Comparison of ENCODE assay signal across 25 cellular contexts in the genomic region with DNA sequence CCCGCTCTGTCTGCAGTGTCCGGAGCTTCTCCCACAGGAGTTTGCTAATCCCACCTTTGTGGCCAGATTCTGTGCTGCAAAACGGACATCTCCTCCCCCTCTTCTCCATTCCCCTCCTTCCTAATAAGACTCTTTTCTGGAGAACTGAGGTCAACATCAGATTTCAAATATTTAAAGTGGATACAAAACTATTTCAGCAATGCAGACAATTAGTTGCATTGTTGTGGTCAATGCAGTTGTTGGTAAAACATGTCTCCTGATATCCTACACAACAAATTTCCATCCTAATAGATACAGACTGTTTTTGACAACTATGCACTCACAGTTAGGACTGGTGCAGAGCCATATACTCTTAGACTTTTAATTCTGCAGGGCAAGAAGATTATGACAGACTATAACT.
"Had no signal": no experiment of that assay in that cellular context is flagged by ENCODE, and none has a peak within 500 bp of the region (broad histone marks: within the 10 kb centered on the region; RNA-seq: fewer than 3 reads in every experiment).

No MANE protein-coding gene starts in this region.

- H3K27me3 ChIP-seq: ascending aorta, brain microvascular endothelial cell had no signal

- H3K36me3 ChIP-seq: ascending aorta, brain microvascular endothelial cell had no signal

- H3K9me3 Mint-ChIP-seq: activated B cell treated with CpG ODN at 0.5 μM for 24 hours; activated CD4-positive, alpha-beta T cell treated with anti-CD3 and anti-CD28 coated beads, Interleukin-2, amount 10 ng/mL, durations not matched to agents 24 days and 14 days; activated T-helper 1 cell treated with anti-CD3 and anti-CD28 coated beads, Interleukin-12 subunit alpha, Interleukin-12 subunit beta, Interleukin-2, Interleukin-4 antibody, amounts not matched to agents 30 ng/mL and 10 ng/mL and 1 ng/mL, durations not matched to agents 14 hours and 24 hours and 36 hours; T-cell had no signal

- H3K27ac Mint-ChIP-seq: activated B cell treated with CpG ODN at 0.5 μM for 24 hours; activated CD4-positive, alpha-beta T cell treated with anti-CD3 and anti-CD28 coated beads, Interleukin-2, amount 10 ng/mL, durations not matched to agents 24 days and 14 days; activated CD8-positive, alpha-beta memory T cell treated with anti-CD3 and anti-CD28 coated beads, Interleukin-2, amount 10 ng/mL, durations not matched to agents 7 days and 5 days; activated naive CD4-positive, alpha-beta T cell treated with anti-CD3 and anti-CD28 coated beads, Interleukin-2, amount 50 U/mL, for 24 hours; activated T-cell treated with anti-CD3 and anti-CD28 coated beads, Interleukin-2, amount 50 U/mL, for 24 hours; activated T-helper 1 cell treated with anti-CD3 and anti-CD28 coated beads, Interleukin-12 subunit alpha, Interleukin-12 subunit beta, Interleukin-2, Interleukin-4 antibody, amounts not matched to agents 30 ng/mL and 10 ng/mL and 1 ng/mL, durations not matched to agents 14 hours and 24 hours and 36 hours had no signal

- H3K4me3 ChIP-seq: ascending aorta had no signal

- H3K9me3 ChIP-seq: ascending aorta had no signal

- H3K27me3 Mint-ChIP-seq: activated B cell treated with CpG ODN at 0.5 μM for 24 hours; activated CD4-positive, alpha-beta T cell treated with anti-CD3 and anti-CD28 coated beads, Interleukin-2, amount 10 ng/mL, durations not matched to agents 24 days and 14 days; activated CD8-positive, alpha-beta memory T cell treated with anti-CD3 and anti-CD28 coated beads, Interleukin-2, amount 10 ng/mL, durations not matched to agents 7 days and 5 days; activated naive CD4-positive, alpha-beta T cell treated with anti-CD3 and anti-CD28 coated beads, Interleukin-2, amount 50 U/mL, for 24 hours; activated T-cell treated with anti-CD3 and anti-CD28 coated beads, Interleukin-2, amount 50 U/mL, for 24 hours; T-cell had no signal

- H3K27ac ChIP-seq: ascending aorta, brain microvascular endothelial cell had no signal

- DNase-seq: activated B cell treated with CpG ODN at 0.5 μM for 24 hours; activated CD4-positive, alpha-beta T cell treated with anti-CD3 and anti-CD28 coated beads for 1 hour; activated CD4-positive, alpha-beta T cell treated with anti-CD3 and anti-CD28 coated beads, Interleukin-2, amount 10 ng/mL, durations not matched to agents 24 days and 14 days; activated CD4-positive, alpha-beta T cell treated with anti-CD3 and anti-CD28 coated beads, Interleukin-2, amount 50 U/mL, for 48 hours; activated CD8-positive, alpha-beta memory T cell treated with anti-CD3 and anti-CD28 coated beads, Interleukin-2, amount 10 ng/mL, durations not matched to agents 7 days and 5 days; activated effector memory CD4-positive, alpha-beta T cell treated with Interleukin-2 at 50 U/mL for 16 hours; activated naive CD4-positive, alpha-beta T cell; activated T-cell treated with anti-CD3 and anti-CD28 coated beads, Interleukin-2, amount 50 U/mL, for 24 hours; amniotic stem cell; brain microvascular endothelial cell; Kasumi-1; NCI-H1048; NCI-H146; NCI-H187 treated with DMSO at 0.1 percent for 48 hours; NCI-H2081 treated with DMSO at 0.1 percent for 48 hours; NCI-H446; NCI-H524; PC-3; SHP77; T-cell; T-helper 2 cell; T1000 had no signal

- ATAC-seq: activated CD8-positive, alpha-beta memory T cell treated with anti-CD3 and anti-CD28 coated beads, Interleukin-2, amount 10 ng/mL, durations not matched to agents 7 days and 5 days; PC-3; T-cell had no signal

- H3K4me3 Mint-ChIP-seq: activated B cell treated with CpG ODN at 0.5 μM for 24 hours; activated CD4-positive, alpha-beta T cell treated with anti-CD3 and anti-CD28 coated beads, Interleukin-2, amount 10 ng/mL, durations not matched to agents 24 days and 14 days; activated CD8-positive, alpha-beta memory T cell treated with anti-CD3 and anti-CD28 coated beads, Interleukin-2, amount 10 ng/mL, durations not matched to agents 7 days and 5 days; activated naive CD4-positive, alpha-beta T cell treated with anti-CD3 and anti-CD28 coated beads, Interleukin-2, amount 50 U/mL, for 24 hours; activated T-cell treated with anti-CD3 and anti-CD28 coated beads, Interleukin-2, amount 50 U/mL, for 24 hours; activated T-helper 1 cell treated with anti-CD3 and anti-CD28 coated beads, Interleukin-12 subunit alpha, Interleukin-12 subunit beta, Interleukin-2, Interleukin-4 antibody, amounts not matched to agents 30 ng/mL and 10 ng/mL and 1 ng/mL, durations not matched to agents 14 hours and 24 hours and 36 hours; T-cell had no signal

- H3K4me1 ChIP-seq: ascending aorta had no signal
